15 cellular contexts compared by ENCODE assay signal in genomic region chr6:89989742-89990141, GRCh38.
DNase-seq lines count a peak whose midpoint lies in the region; ATAC-seq and TF ChIP-seq lines count a peak whose summit lies in the region.
"Had no signal": no experiment of that assay in that cellular context is flagged by ENCODE, and none has a peak within 500 bp of the region (broad histone marks: within the 10 kb centered on the region; RNA-seq: fewer than 3 reads in every experiment).

No MANE protein-coding gene starts in this region.

- H3K9me3 ChIP-seq in fibroblast of lung (ENCODE audit: control insufficient read depth, insufficient read depth, low read depth, low read length) (no peaks in the 10 kb centered on the region), right atrium auricular region (no peaks in the 10 kb centered on the region)
- H3K9me3 ChIP-seq: prostate gland, thoracic aorta had no signal

- no peak for TF ChIP-seq CTCF in fibroblast of lung (conservative IDR thresholded peaks at IDR 0.05 in 1 of 2, IDR thresholded peaks at IDR 0.05 in 1 of 2; ENCODE audit: low read depth in 1 of 2, low read length in 2 of 2)
- TF ChIP-seq CTCF in omental fat pad (IDR thresholded peaks at IDR 0.05) = no peak
- no peak for TF ChIP-seq CTCF in right atrium auricular region (IDR thresholded peaks at IDR 0.05)

- peaks cover 21% of the 10 kb centered on the region for H3K4me1 ChIP-seq in fibroblast of lung (ENCODE audit: control insufficient read depth, extremely low read depth, insufficient read depth, low read length)
- peaks cover 0 to 23% of the 10 kb centered on the region in 2 donors for H3K4me1 ChIP-seq in right atrium auricular region
- H3K4me1 ChIP-seq: prostate gland had no signal

- DNase-seq in EH (ENCODE audit: low read depth) = peak; percentile 98
- peak; percentile 56 to 97 for DNase-seq in fibroblast of lung (ENCODE audit: low read depth in 2 of 2)
- DNase-seq in omental fat pad (ENCODE audit: low spot score) = no peak
- no peak for DNase-seq in pons (ENCODE audit: low spot score)
- no peak for DNase-seq in DMS 273 (lab: John Stamatoyannopoulos, UW; ENCODE audit: unreplicated experiment)
- no peak for DNase-seq in right atrium auricular region (ENCODE audit: low spot score)
- DNase-seq: Calu3; effector memory CD8-positive, alpha-beta T cell; hypothalamus; NCI-H2171 had no signal

- no peaks in the 10 kb centered on the region for H3K27me3 ChIP-seq in fibroblast of lung (ENCODE audit: control insufficient read depth, insufficient read depth, low read length)
- no peaks in the 10 kb centered on the region for H3K27me3 ChIP-seq in right atrium auricular region

- H3K27ac ChIP-seq in fibroblast of lung (ENCODE audit: insufficient read depth, low read length) (peak overlapping the region; percentile 42), right atrium auricular region (no peak overlapping the region)
- H3K27ac ChIP-seq: prostate gland, thoracic aorta had no signal

- H3K79me2 ChIP-seq in fibroblast of lung (ENCODE audit: control insufficient read depth, insufficient read depth, low read length) = no peaks in the 10 kb centered on the region

- no peak overlapping the region for H2AFZ ChIP-seq in fibroblast of lung (ENCODE audit: low read length)

- H3K9ac ChIP-seq in fibroblast of lung (ENCODE audit: insufficient read depth, low read length) = no peak overlapping the region

- H3K36me3 ChIP-seq in fibroblast of lung (ENCODE audit: control insufficient read depth, insufficient read depth, low read length) (no peaks in the 10 kb centered on the region), right atrium auricular region (no peaks in the 10 kb centered on the region)
- H3K36me3 ChIP-seq: prostate gland, thoracic aorta had no signal

- H3K4me3 ChIP-seq in fibroblast of lung (replicated peaks in 1 of 4; ENCODE audit: control extremely low read depth in 1 of 4, insufficient read depth in 1 of 4, low read depth in 3 of 4, low read length in 4 of 4) (no peak overlapping the region), right atrium auricular region (no peak overlapping the region)
- H3K4me3 ChIP-seq: lung, prostate gland, thoracic aorta had no signal

- no peak overlapping the region for H3K4me2 ChIP-seq in fibroblast of lung (ENCODE audit: extremely low read depth, insufficient read depth, low read length)

- peak; percentile 50 for ATAC-seq in SK-N-SH treated with all-trans-retinoic acid at 6 μM for 48 hours
- ATAC-seq in omental fat pad (ENCODE audit: low FRiP score) = peak; percentile 32
- no peak for ATAC-seq in HG03565 (IDR thresholded peaks at IDR 0.05; ENCODE audit: unreplicated experiment)
- ATAC-seq: effector memory CD8-positive, alpha-beta T cell had no signal

- no peaks in the 10 kb centered on the region for H4K20me1 ChIP-seq in fibroblast of lung (ENCODE audit: control insufficient read depth, extremely low read depth, insufficient read depth, low read length)

TF ChIP-seq in SK-N-SH treated with all-trans-retinoic acid at 6 μM for 48 hours, 23 proteins besides CTCF, POLR2A, EP300 and RAD21:
- no peak for TF ChIP-seq ZFP3 (CRISPR knock-in tag; IDR thresholded peaks at IDR 0.05)
- no peak for TF ChIP-seq ARNTL (CRISPR knock-in tag; IDR thresholded peaks at IDR 0.05; ENCODE audit: borderline replicate concordance, low read depth)
- TF ChIP-seq PPARA (CRISPR knock-in tag; IDR thresholded peaks at IDR 0.05; ENCODE audit: borderline replicate concordance) = no peak
- no peak for TF ChIP-seq ZC3H10 (CRISPR knock-in tag; IDR thresholded peaks at IDR 0.05)
- peak; percentile 42 for TF ChIP-seq ISL1 (CRISPR knock-in tag; IDR thresholded peaks at IDR 0.05)
TF ChIP-seq in SK-N-SH treated with all-trans-retinoic acid at 6 μM for 48 hours: peak in this region for 1.

Comparison
In these comparisons a context has a peak if more than half of its experiments do, and no peak if none do; other contexts are left out.
1. DNase-seq: peak in EH (single experiment) and fibroblast of lung (2 of 2); none in omental fat pad (single experiment), pons (single experiment), DMS 273 (single experiment) and right atrium auricular region (single experiment).